ENCODE assay signal across 8 cellular contexts in the genomic region with DNA sequence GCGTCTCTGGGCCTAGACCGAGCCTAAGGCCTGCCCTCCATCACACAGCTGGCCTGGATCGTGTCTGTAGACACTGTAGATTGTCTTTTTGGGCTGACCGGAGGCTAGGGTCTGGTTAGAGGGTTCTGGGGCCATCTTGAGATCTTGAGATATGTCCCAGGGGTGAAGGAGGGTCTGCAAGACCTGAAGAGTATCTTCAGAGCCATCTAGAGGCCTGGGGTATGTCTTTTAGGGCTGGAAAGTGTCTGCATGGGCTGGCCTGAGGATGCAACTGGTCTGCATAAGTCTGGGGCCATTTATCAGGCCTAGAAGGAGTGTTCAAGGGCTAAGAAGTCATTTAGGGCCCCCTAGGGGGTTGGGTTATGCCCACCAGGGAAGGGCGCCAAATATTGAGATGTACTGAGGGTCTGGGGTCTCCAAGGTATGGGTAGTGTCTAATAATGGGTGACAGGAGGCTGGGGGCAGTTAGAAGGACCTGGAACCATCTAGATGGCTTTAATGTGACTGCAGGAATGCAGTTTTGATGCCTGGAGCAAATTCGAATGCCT. TPM values are rescaled to one million over a fixed set of nuclear protein-coding genes. Genes with fewer than 3 reads are reported as not detected.
DNase-seq lines count a peak whose midpoint lies in the region; ATAC-seq and TF ChIP-seq lines count a peak whose summit lies in the region.

No MANE protein-coding gene starts in this region.

- ATAC-seq in heart left ventricle = no peak
- ATAC-seq in lung (ENCODE audit: insufficient read depth, low FRiP score) = no peak
- no peak for ATAC-seq in HG02678 (IDR thresholded peaks at IDR 0.05; ENCODE audit: unreplicated experiment)
- no peak for ATAC-seq in HG03039 (IDR thresholded peaks at IDR 0.05; ENCODE audit: unreplicated experiment)

- H3K4me1 ChIP-seq in heart left ventricle (peaks cover 3 to 60% (median 40%) of the 10 kb centered on the region in 12 donors), lung (ENCODE audit: control insufficient read depth in 2 of 2, insufficient read depth in 2 of 2, low read length in 2 of 2) (peaks cover 5 to 7% of the 10 kb centered on the region in 2 donors), vagina (peaks cover 62% of the 10 kb centered on the region)

- H3K27me3 ChIP-seq in heart left ventricle = no peaks in the 10 kb centered on the region
- no peaks in the 10 kb centered on the region for H3K27me3 ChIP-seq in lung (ENCODE audit: control insufficient read depth, insufficient read depth)
- H3K27me3 ChIP-seq in vagina = no peaks in the 10 kb centered on the region

- H3K36me3 ChIP-seq in heart left ventricle = peaks cover 0 to 33% (median 20%) of the 10 kb centered on the region in 9 donors
- peaks cover 0 to 19% of the 10 kb centered on the region in 2 donors for H3K36me3 ChIP-seq in lung (ENCODE audit: control insufficient read depth in 2 of 2, insufficient read depth in 2 of 2, low read length in 2 of 2)
- peaks cover 0 to 15% of the 10 kb centered on the region in 2 donors for H3K36me3 ChIP-seq in vagina

- TF ChIP-seq CTCF in heart left ventricle (IDR thresholded peaks at IDR 0.05) (no peak), astrocyte of the cerebellum (IDR thresholded peaks at IDR 0.05; ENCODE audit: low read depth, low read length, missing control alignments) (no peak), lung (IDR thresholded peaks at IDR 0.05; ENCODE audit: control extremely low read depth, extremely low read depth) (no peak), vagina (IDR thresholded peaks at IDR 0.05) (no peak)

- H3K9me3 ChIP-seq in heart left ventricle (no peaks in the 10 kb centered on the region), lung (ENCODE audit: control insufficient read depth in 2 of 2, insufficient read depth in 1 of 2, low read length in 1 of 2) (no peaks in the 10 kb centered on the region), vagina (no peaks in the 10 kb centered on the region)

- in situ Hi-C loops in astrocyte of the cerebellum (cut with HindIII; ENCODE audit: low sequenced_read_pairs) = loop anchor here (10.0 kb wide), 1 partner anchor 128 kb away; a partner anchor contains a TSS

- H3K4me3 ChIP-seq in heart left ventricle (peak overlapping the region; percentile 76 to 100 (median 93)), astrocyte of the cerebellum (ENCODE audit: low read depth, low read length) (peak overlapping the region; percentile 100), lung (peak overlapping the region; percentile 73), vagina (peak overlapping the region; percentile 97 to 99)

- intact Hi-C loops in heart left ventricle (cut with DNase I) = loop anchor here in 2 of 10 donors (1.0 to 10.0 kb wide), 3 partner anchors 22 to 1018 kb away; a partner anchor contains a TSS
- intact Hi-C loops in cardiac septum (cut with DNase I) = loop anchor here (2.0 kb wide), 1 partner anchor 22 kb away; a partner anchor contains a TSS
- intact Hi-C loops in vagina (cut with DNase I) = no loop called here

- DNase-seq in heart left ventricle (no peak), cardiac septum (ENCODE audit: low spot score) (no peak), astrocyte of the cerebellum (ENCODE audit: low read depth) (no peak), lung (ENCODE audit: low spot score) (no peak), vagina (ENCODE audit: extremely low spot score in 2 of 2) (peak in 1 of 2 donors; percentile 91), activated gamma-delta T cell treated with Interleukin-2 at 50 U/mL for 16 hours (no peak)

- H3K27ac ChIP-seq in heart left ventricle (peak overlapping the region; percentile 73 to 100 (median 99)), lung (ENCODE audit: low read depth in 1 of 2, low read length in 1 of 2) (peak overlapping the region; percentile 68 to 79), vagina (peak overlapping the region; percentile 100)

- no peak for TF ChIP-seq POLR2A in heart left ventricle (IDR thresholded peaks at IDR 0.05)
- TF ChIP-seq POLR2A in vagina (IDR thresholded peaks at IDR 0.05) = no peak

- 7 to 11% (median 9%) methylated on average over 5 to 6 of the region's 6 CpGs for WGBS in heart left ventricle, 4 donors
- WGBS in lung, 2 donors = 6 to 11% methylated on average over 6 of the region's 6 CpGs

RNA-seq across cellular contexts. Expression of a gene that starts 0.6 kb away (rescaled TPM):
- total RNA-seq in heart left ventricle (10 to 100 TPM; 24.5 to 52.8 (median 46.3) TPM), cardiac septum (53.1 TPM), lung (10 to 100 TPM; 22.5 to 80.2 TPM), vagina (20.4 TPM)
- polyA plus RNA-seq in heart left ventricle (10 to 100 TPM; 26.9 to 28.2 TPM), lung (10 to 100 TPM; 24.3 to 26.7 TPM)

RNA-seq across cellular contexts. Expression of a gene that starts 2.6 kb away (rescaled TPM):
- 100 to 1,000 TPM in 7 of 9 donors, 10 to 100 TPM in 2; 64.4 to 149 (median 110) TPM for total RNA-seq in heart left ventricle
- 100 to 1,000 TPM; 133 to 177 TPM for polyA plus RNA-seq in heart left ventricle
- 171 TPM for total RNA-seq in cardiac septum
- total RNA-seq in lung = 10 to 100 TPM; 26.3 to 71.6 TPM
- polyA plus RNA-seq in lung = 100 to 1,000 TPM; 140 to 180 TPM
- total RNA-seq in vagina = 112 TPM

RNA-seq across cellular contexts. Expression of a gene that starts 23.1 kb away (rescaled TPM):
- total RNA-seq in heart left ventricle (10 to 100 TPM; 23.1 to 55.7 (median 30.5) TPM), cardiac septum (33.7 TPM), lung (10 to 100 TPM; 52.8 to 97.3 TPM), vagina (59.4 TPM)
- polyA plus RNA-seq in heart left ventricle (10 to 100 TPM; 35.1 to 68.0 TPM), lung (10 to 100 TPM; 70.7 to 92.2 TPM)

RNA-seq across cellular contexts. Expression of a gene that starts 23.2 kb away (rescaled TPM):
- total RNA-seq in heart left ventricle (10 to 100 TPM in 5 of 9 donors, 1 to 10 TPM in 4; 5.9 to 15.9 (median 10.0) TPM), cardiac septum (8.9 TPM), lung (10 to 100 TPM in 1 of 2 donors, 1 to 10 TPM in 1; 3.5 to 26.1 TPM), vagina (14.7 TPM)
- polyA plus RNA-seq in heart left ventricle (10 to 100 TPM; 14.2 to 18.6 TPM), lung (10 to 100 TPM; 18.3 to 23.5 TPM)

RNA-seq across cellular contexts. Expression of a gene that starts 34.5 kb away (rescaled TPM):
- total RNA-seq in heart left ventricle = 100 to 1,000 TPM; 106 to 170 (median 124) TPM
- polyA plus RNA-seq in heart left ventricle = 100 to 1,000 TPM; 113 to 283 TPM
- 124 TPM for total RNA-seq in cardiac septum
- total RNA-seq in lung = 100 to 1,000 TPM; 124 to 130 TPM
- polyA plus RNA-seq in lung = 100 to 1,000 TPM; 122 to 254 TPM
- 156 TPM for total RNA-seq in vagina
